In genomic region chr22:20464912-20465758, GRCh38 we compare ENCODE assay signal across 1 cellular context.
TF ChIP-seq lines count a peak whose summit lies in the region.

No MANE protein-coding gene starts in this region.

TF ChIP-seq in HEK293T, 16 proteins besides CTCF, POLR2A, EP300 and RAD21 (continued from another document):
- TF ChIP-seq LEF1 (IDR thresholded peaks at IDR 0.05; ENCODE audit: borderline replicate concordance), result no peak
- no peak for TF ChIP-seq CTBP1 (IDR thresholded peaks at IDR 0.05; ENCODE audit: borderline replicate concordance)
- TF ChIP-seq ZNF384 (IDR thresholded peaks at IDR 0.05), result no peak
- no peak for TF ChIP-seq HDGF (IDR thresholded peaks at IDR 0.05; ENCODE audit: borderline replicate concordance)
- TF ChIP-seq TARDBP (IDR thresholded peaks at IDR 0.05), result no peak
- no peak for TF ChIP-seq FOXA1 (IDR thresholded peaks at IDR 0.05)
TF ChIP-seq in HEK293T: peak in this region for 0.
